Comparison of ENCODE assay signal across 26 cellular contexts in the genomic region with DNA sequence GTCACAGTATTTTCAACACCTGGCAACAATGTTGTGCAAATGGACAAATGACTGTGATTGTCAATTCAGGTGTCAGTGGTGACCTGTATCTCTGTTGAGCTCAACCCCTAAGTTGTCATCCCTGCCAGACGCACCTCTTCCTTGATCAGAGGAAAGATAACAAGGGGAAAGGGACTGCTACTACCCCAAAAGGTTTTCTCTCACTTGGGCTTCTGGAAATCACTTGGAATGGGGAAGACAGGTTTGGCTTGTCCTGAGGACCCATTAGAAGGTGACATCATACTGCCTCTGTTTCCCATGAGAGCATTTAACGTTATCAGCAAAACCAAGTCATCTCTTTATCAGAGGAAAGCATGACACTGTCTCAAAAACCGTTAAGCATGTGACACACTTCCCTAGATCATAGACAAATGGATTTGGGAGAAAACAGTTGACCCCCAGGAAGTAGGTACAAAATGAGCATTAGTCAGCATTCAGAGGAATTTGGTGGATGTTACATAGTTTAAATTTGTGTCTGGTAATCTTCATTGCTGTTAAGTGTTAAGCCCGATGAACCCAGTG.
DNase-seq lines count a peak whose midpoint lies in the region; ATAC-seq, FAIRE-seq and TF ChIP-seq lines count a peak whose summit lies in the region.
"Had no signal": no experiment of that assay in that cellular context is flagged by ENCODE, and none has a peak within 500 bp of the region (broad histone marks: within the 10 kb centered on the region; RNA-seq: fewer than 3 reads in every experiment).

No MANE protein-coding gene starts in this region.

- H3K36me3 ChIP-seq in BE2C (no peaks in the 10 kb centered on the region), K562 (ENCODE audit: control insufficient read depth, insufficient read depth, low read length) (no peaks in the 10 kb centered on the region)
- H3K36me3 ChIP-seq: ascending aorta, heart right ventricle, pancreas, Peyer's patch, tibial artery had no signal

- no peaks in the 10 kb centered on the region for H3K79me2 ChIP-seq in K562 (ENCODE audit: control insufficient read depth, insufficient read depth, low read length)

- DNase-seq in BE2C (peak; percentile 2), OCI-M1 (lab: John Stamatoyannopoulos, UW) (peak; percentile 84), K562 (ENCODE audit: extremely low read depth in 1 of 4, low spot score in 3 of 4) (no peak), glomerular endothelial cell (ENCODE audit: extremely low read depth, low read depth, low spot score) (peak; percentile 20), SHP77 treated with DMSO at 0.1 percent for 48 hours (lab: John Stamatoyannopoulos, UW) (no peak)
- no peak for DNase-seq in stimulated activated naive B cell treated with anti-CD40 and anti-IgM and Interleukin-4, amounts not matched to agents 10 μg/mL and 1 μg/mL and 100 μg/mL, for 72 hours
- no peak for DNase-seq in activated CD8-positive, alpha-beta memory T cell treated with anti-CD3 and anti-CD28 coated beads for 24 hours
- DNase-seq: activated CD4-positive, alpha-beta T cell treated with anti-CD3 and anti-CD28 coated beads for 36 hours; activated effector memory CD4-positive, alpha-beta T cell treated with Interleukin-2 at 50 U/mL for 16 hours; GF-D8; HCEC 1CT; Kasumi-1; NCI-H1694; NCI-H510A; Peyer's patch; stimulated activated CD8-positive, alpha-beta memory T cell treated with anti-CD3 and anti-CD28 coated beads, Interleukin-4, amount 100 ng/mL, for 48 hours; T-helper 17 cell; tibial artery had no signal

- TF ChIP-seq EP300 in K562 (IDR thresholded peaks at IDR 0.05; ENCODE audit: low read length) = no peak

- no peaks in the 10 kb centered on the region for H3K4me1 Mint-ChIP-seq in stimulated activated naive B cell treated with anti-CD40 and anti-IgM and Interleukin-4, amounts not matched to agents 10 μg/mL and 1 μg/mL and 100 μg/mL, for 72 hours
- H3K4me1 Mint-ChIP-seq: activated CD4-positive, alpha-beta T cell treated with anti-CD3 and anti-CD28 coated beads for 36 hours; T-helper 17 cell had no signal

- BruUV-seq in K562 (replicated peaks; lab: Mats Ljungman, UMichigan) = no TSS peak

- POLR2A ChIA-PET in K562 (lab: Yijun Ruan, JAX) = no interaction called here

- no peaks in the 10 kb centered on the region for H3K9me1 ChIP-seq in K562 (ENCODE audit: control insufficient read depth, insufficient read depth, low read length)

- H3K4me2 ChIP-seq in K562 (ENCODE audit: insufficient read depth, low read length) = no peak overlapping the region
- H3K4me2 ChIP-seq: A549 had no signal

- peaks cover 0 to 2% of the 10 kb centered on the region in 2 donors for H3K9me3 Mint-ChIP-seq in stimulated activated naive B cell treated with anti-CD40 and anti-IgM and Interleukin-4, amounts not matched to agents 10 μg/mL and 1 μg/mL and 100 μg/mL, for 72 hours

- H3K27ac Mint-ChIP-seq in stimulated activated naive B cell treated with anti-CD40 and anti-IgM and Interleukin-4, amounts not matched to agents 10 μg/mL and 1 μg/mL and 100 μg/mL, for 72 hours = no peak overlapping the region
- H3K27ac Mint-ChIP-seq: activated CD4-positive, alpha-beta T cell treated with anti-CD3 and anti-CD28 coated beads for 36 hours; activated naive CD8-positive, alpha-beta T cell; T-helper 17 cell had no signal

- CTCF ChIA-PET in K562 (lab: Yijun Ruan, JAX; ENCODE audit: low intra/inter-chr PET ratio) = no interaction called here

- WGBS in K562 (ENCODE audit: insufficient coverage, low coverage, missing lambda C conversion rate) = 1% methylated on average over 4 of the region's 4 CpGs

- no peak for FAIRE-seq in K562 (lab: Jason Lieb, UNC)
- FAIRE-seq: A549, GM19239, pancreas, small intestine had no signal

- no peak overlapping the region for H3K27ac ChIP-seq in K562 (ENCODE audit: extremely low read depth, low read depth, low read length)
- H3K27ac ChIP-seq: A549, ascending aorta, heart right ventricle, pancreas, Peyer's patch, tibial artery had no signal

- no peak overlapping the region for H3K9ac ChIP-seq in K562 (ENCODE audit: insufficient read depth in 1 of 2, low read depth in 2 of 2, low read length in 2 of 2)

- no peak for TF ChIP-seq POLR2A in K562 (conservative IDR thresholded peaks at IDR 0.05)

- H3K27me3 Mint-ChIP-seq in stimulated activated naive B cell treated with anti-CD40 and anti-IgM and Interleukin-4, amounts not matched to agents 10 μg/mL and 1 μg/mL and 100 μg/mL, for 72 hours = no peaks in the 10 kb centered on the region
- H3K27me3 Mint-ChIP-seq: activated CD4-positive, alpha-beta T cell treated with anti-CD3 and anti-CD28 coated beads for 36 hours; activated naive CD8-positive, alpha-beta T cell; T-helper 17 cell had no signal

- in situ Hi-C loops in K562 (cut with MboI) = no loop called here

- no peaks in the 10 kb centered on the region for H4K20me1 ChIP-seq in K562 (replicated peaks; ENCODE audit: control insufficient read depth, insufficient read depth, low read length)

- no peaks in the 10 kb centered on the region for H3K36me3 Mint-ChIP-seq in stimulated activated naive B cell treated with anti-CD40 and anti-IgM and Interleukin-4, amounts not matched to agents 10 μg/mL and 1 μg/mL and 100 μg/mL, for 72 hours
- H3K36me3 Mint-ChIP-seq: activated naive CD8-positive, alpha-beta T cell had no signal

- H3K27me3 ChIP-seq in BE2C (no peaks in the 10 kb centered on the region), K562 (ENCODE audit: control insufficient read depth in 2 of 2, insufficient read depth in 2 of 2, low read length in 2 of 2) (no peaks in the 10 kb centered on the region)
- H3K27me3 ChIP-seq: ascending aorta, heart right ventricle, pancreas, Peyer's patch, tibial artery had no signal

- peaks cover 6% of the 10 kb centered on the region; the same call in 1 of the 2 replicates for H3K4me1 ChIP-seq in BE2C
- H3K4me1 ChIP-seq in K562 (replicated peaks in 1 of 2; ENCODE audit: control insufficient read depth in 2 of 2, insufficient read depth in 2 of 2, low read length in 2 of 2) = no peaks in the 10 kb centered on the region
- H3K4me1 ChIP-seq: A549, ascending aorta, pancreas, Peyer's patch had no signal

- TF ChIP-seq CTCF in BE2C (IDR thresholded peaks at IDR 0.05; ENCODE audit: low read depth, low read length) (no peak), K562 (IDR thresholded peaks at IDR 0.05 in 2 of 3, conservative IDR thresholded peaks at IDR 0.05 in 1 of 3; ENCODE audit: insufficient read depth in 2 of 3, low read depth in 1 of 3, low read length in 3 of 3) (no peak)

- intact Hi-C loops in K562 (cut with micrococcal nuclease) = no loop called here

- no peak for TF ChIP-seq RAD21 in K562 (CRISPR knock-in tag; conservative IDR thresholded peaks at IDR 0.05 in 1 of 2, IDR thresholded peaks at IDR 0.05 in 1 of 2)

- H3K4me3 ChIP-seq in BE2C (ENCODE audit: low read depth, low read length) = no peak overlapping the region
- no peak overlapping the region for H3K4me3 ChIP-seq in K562
- H3K4me3 ChIP-seq: A549, ascending aorta, pancreas, Peyer's patch, tibial artery had no signal

- H2AFZ ChIP-seq in K562 (ENCODE audit: low read depth, low read length) = no peak overlapping the region

- ATAC-seq in K562 (no peak), HG02970 (IDR thresholded peaks at IDR 0.05; ENCODE audit: low FRiP score, unreplicated experiment) (no peak)
- no peak for ATAC-seq in stimulated activated naive B cell treated with anti-CD40 and anti-IgM and Interleukin-4, amounts not matched to agents 10 μg/mL and 1 μg/mL and 100 μg/mL, for 72 hours (replicated peaks)
- ATAC-seq: A549; activated CD4-positive, alpha-beta T cell treated with anti-CD3 and anti-CD28 coated beads for 36 hours; T-helper 17 cell had no signal

- no peak overlapping the region for H3K4me3 Mint-ChIP-seq in stimulated activated naive B cell treated with anti-CD40 and anti-IgM and Interleukin-4, amounts not matched to agents 10 μg/mL and 1 μg/mL and 100 μg/mL, for 72 hours
- H3K4me3 Mint-ChIP-seq: activated CD4-positive, alpha-beta T cell treated with anti-CD3 and anti-CD28 coated beads for 36 hours; activated naive CD8-positive, alpha-beta T cell; T-helper 17 cell had no signal

- H3K9me3 ChIP-seq in BE2C (no peaks in the 10 kb centered on the region), K562 (replicated peaks; ENCODE audit: control insufficient read depth, insufficient read depth, low read depth, low read length) (no peaks in the 10 kb centered on the region; the same call in 1 of the 2 replicates)
- H3K9me3 ChIP-seq: A549, ascending aorta, pancreas, Peyer's patch, tibial artery had no signal

TF ChIP-seq in K562, 482 proteins besides CTCF, POLR2A, EP300 and RAD21 (continues in another document):
- TF ChIP-seq MAFG (tag; conservative IDR thresholded peaks at IDR 0.05) (peak; percentile 21; the same call in 1 of the 2 replicates), BACH1 (tag; IDR thresholded peaks at IDR 0.05) (0 out of 2 replicates have a peak, but pooled peaks have one; percentile 56), CXXC5 (CRISPR knock-in tag; IDR thresholded peaks at IDR 0.05) (peak; percentile 42), ZNF644 (tag; IDR thresholded peaks at IDR 0.05; ENCODE audit: low read depth) (peak; percentile 55; the same call in 1 of the 2 replicates), NR2F6 (CRISPR knock-in tag; IDR thresholded peaks at IDR 0.05) (no peak), ZNF311 (CRISPR knock-in tag; IDR thresholded peaks at IDR 0.05) (peak; percentile 38; the same call in 1 of the 2 replicates), HMG20B (CRISPR knock-in tag; IDR thresholded peaks at IDR 0.05) (no peak)
- TF ChIP-seq, protein P1, sequence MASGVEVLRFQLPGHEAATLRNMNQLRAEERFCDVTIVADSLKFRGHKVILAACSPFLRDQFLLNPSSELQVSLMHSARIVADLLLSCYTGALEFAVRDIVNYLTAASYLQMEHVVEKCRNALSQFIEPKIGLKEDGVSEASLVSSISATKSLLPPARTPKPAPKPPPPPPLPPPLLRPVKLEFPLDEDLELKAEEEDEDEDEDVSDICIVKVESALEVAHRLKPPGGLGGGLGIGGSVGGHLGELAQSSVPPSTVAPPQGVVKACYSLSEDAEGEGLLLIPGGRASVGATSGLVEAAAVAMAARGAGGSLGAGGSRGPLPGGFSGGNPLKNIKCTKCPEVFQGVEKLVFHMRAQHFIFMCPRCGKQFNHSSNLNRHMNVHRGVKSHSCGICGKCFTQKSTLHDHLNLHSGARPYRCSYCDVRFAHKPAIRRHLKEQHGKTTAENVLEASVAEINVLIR (CRISPR knock-in tag; IDR thresholded peaks at IDR 0.05) = peak; percentile 14; the same call in 1 of the 2 replicates
- TF ChIP-seq, protein P2, sequence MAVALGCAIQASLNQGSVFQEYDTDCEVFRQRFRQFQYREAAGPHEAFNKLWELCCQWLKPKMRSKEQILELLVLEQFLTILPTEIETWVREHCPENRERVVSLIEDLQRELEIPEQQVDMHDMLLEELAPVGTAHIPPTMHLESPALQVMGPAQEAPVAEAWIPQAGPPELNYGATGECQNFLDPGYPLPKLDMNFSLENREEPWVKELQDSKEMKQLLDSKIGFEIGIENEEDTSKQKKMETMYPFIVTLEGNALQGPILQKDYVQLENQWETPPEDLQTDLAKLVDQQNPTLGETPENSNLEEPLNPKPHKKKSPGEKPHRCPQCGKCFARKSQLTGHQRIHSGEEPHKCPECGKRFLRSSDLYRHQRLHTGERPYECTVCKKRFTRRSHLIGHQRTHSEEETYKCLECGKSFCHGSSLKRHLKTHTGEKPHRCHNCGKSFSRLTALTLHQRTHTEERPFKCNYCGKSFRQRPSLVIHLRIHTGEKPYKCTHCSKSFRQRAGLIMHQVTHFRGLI (CRISPR knock-in tag; IDR thresholded peaks at IDR 0.05) = peak; percentile 53; the same call in 1 of the 2 replicates

Comparison
In these comparisons a context has a peak if more than half of its experiments do, and no peak if none do; other contexts are left out.
1. DNase-seq: peak in BE2C (single experiment), OCI-M1 (single experiment) and glomerular endothelial cell (single experiment); none in K562 (0 of 4), SHP77 treated with DMSO at 0.1 percent for 48 hours (single experiment), stimulated activated naive B cell treated with anti-CD40 and anti-IgM and Interleukin-4, amounts not matched to agents 10 μg/mL and 1 μg/mL and 100 μg/mL, for 72 hours (single experiment) and activated CD8-positive, alpha-beta memory T cell treated with anti-CD3 and anti-CD28 coated beads for 24 hours (single experiment).